8 cellular contexts compared by ENCODE assay signal in the genomic region with DNA sequence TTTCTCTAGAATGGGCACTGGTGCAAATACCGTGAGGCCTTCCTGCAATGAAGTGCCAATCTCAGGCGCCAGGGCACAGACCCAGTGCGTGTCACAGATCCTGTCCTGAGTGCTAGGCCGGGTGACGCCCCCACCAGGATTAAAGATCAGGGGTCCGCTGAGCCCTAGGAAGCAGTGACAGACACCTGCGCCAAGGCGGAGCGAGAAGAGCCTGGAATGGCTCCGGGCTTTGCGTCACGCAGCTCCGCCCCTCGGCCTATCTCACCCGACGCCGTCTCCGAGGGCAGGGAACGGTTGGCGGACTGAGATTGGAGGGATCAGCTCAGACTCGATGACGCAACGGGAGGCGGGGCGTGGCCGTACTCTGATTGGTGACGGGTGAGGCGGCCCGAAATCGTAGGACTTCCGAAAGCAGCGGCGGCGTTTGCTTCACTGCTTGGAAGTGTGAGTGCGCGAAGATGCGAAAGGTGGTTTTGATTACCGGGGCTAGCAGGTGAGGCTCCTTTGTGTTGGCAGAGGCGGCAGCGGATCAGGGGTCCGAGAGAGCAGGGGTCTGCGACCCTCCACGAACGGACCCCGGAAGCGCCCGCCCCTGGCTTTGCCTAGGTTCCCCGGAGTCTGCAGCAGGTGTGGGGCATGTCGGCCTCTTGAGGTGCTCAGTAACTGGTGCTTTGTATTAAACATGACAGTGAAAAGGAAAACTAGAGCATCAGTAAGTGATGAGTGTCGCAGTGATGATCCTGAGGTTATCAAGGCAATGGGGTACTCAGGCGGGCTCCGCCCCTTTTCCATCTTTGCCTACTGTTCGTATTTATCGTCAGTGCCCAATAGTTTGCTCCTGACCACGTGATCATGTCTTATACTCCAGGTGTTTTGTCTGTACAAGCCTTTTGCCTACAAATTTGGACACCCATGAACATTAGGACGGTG.
A peak's percentile ranks its signal among the peaks of the same experiment; 100 is the strongest.
DNase-seq lines count a peak whose midpoint lies in the region; ATAC-seq, FAIRE-seq and TF ChIP-seq lines count a peak whose summit lies in the region.
"Not testable (repeated sequence)": the region's sequence is repeated elsewhere in the genome, so short reads cannot be mapped to it uniquely, and the experiment has no call there.

No MANE protein-coding gene starts in this region.

- in situ Hi-C loops in GM18951 (cut with MboI; ENCODE audit: low sequenced_read_pairs, unreplicated experiment), result not testable (repeated sequence)

- peak overlapping the region; percentile 64 for H3K4me3 ChIP-seq in AG04449 (ENCODE audit: low read depth, low read length)
- H3K4me3 ChIP-seq in bronchial epithelial cell (ENCODE audit: low read depth, low read length), result peak overlapping the region; percentile 37
- H3K4me3 ChIP-seq in small intestine (ENCODE audit: low read depth in 1 of 2, low read length in 2 of 2), result peak overlapping the region; percentile 35 to 41

- POLR2A ChIA-PET in AG04449 (lab: Yijun Ruan, JAX), result not testable (repeated sequence)

- not testable (repeated sequence) for H3K4me1 ChIP-seq in small intestine (ENCODE audit: control insufficient read depth in 2 of 2, insufficient read depth in 1 of 2, low read depth in 1 of 2, low read length in 1 of 2)

- H3K36me3 ChIP-seq in bronchial epithelial cell (ENCODE audit: control insufficient read depth, insufficient read depth, low read length); small intestine (ENCODE audit: control insufficient read depth in 2 of 2, insufficient read depth in 2 of 2, low read length in 2 of 2): not testable (repeated sequence)

- ATAC-seq in HG03135 (IDR thresholded peaks at IDR 0.05; ENCODE audit: unreplicated experiment), result peak; percentile 100

- H3K27me3 ChIP-seq in bronchial epithelial cell (ENCODE audit: control insufficient read depth, insufficient read depth, low read length); small intestine (ENCODE audit: control insufficient read depth in 2 of 2, insufficient read depth in 2 of 2, low read length in 2 of 2): not testable (repeated sequence)

- not testable (repeated sequence) for FAIRE-seq in bronchial epithelial cell (lab: Jason Lieb, UNC); small intestine (lab: Jason Lieb, UNC)

- peak overlapping the region; percentile 58 to 92 for H3K27ac ChIP-seq in small intestine (ENCODE audit: low read depth in 1 of 2, low read length in 1 of 2)

- not testable (repeated sequence) for H3K9me3 ChIP-seq in small intestine (ENCODE audit: control insufficient read depth, low read depth)

- CTCF ChIA-PET in AG04449 (lab: Yijun Ruan, JAX), result not testable (repeated sequence)

- TF ChIP-seq CTCF in AG04449 (IDR thresholded peaks at IDR 0.05; ENCODE audit: insufficient read depth, low read length, missing control alignments); bronchial epithelial cell (IDR thresholded peaks at IDR 0.05; ENCODE audit: insufficient read depth, low read length, severe bottlenecking): not testable (repeated sequence)

- DNase-seq in AG04449 (ENCODE audit: low read depth, low spot score), result not testable (repeated sequence)
- DNase-seq in NCI-H2196 treated with DMSO at 0.1 percent for 48 hours (lab: John Stamatoyannopoulos, UW; ENCODE audit: unreplicated experiment), result peak; percentile 12
- peak; percentile 27 to 56 (median 43) for DNase-seq in activated CD4-positive, CD25-positive, alpha-beta regulatory T cell (lab: John Stamatoyannopoulos, UW)
- peak; percentile 43 for DNase-seq in bronchial epithelial cell (ENCODE audit: low read depth)
- DNase-seq in islet precursor cell, result peak; percentile 74
- peak; percentile 78 for DNase-seq in small intestine

- TF ChIP-seq POLR2A in GM18951 (IDR thresholded peaks at IDR 0.05; ENCODE audit: extremely low read depth, insufficient read depth, insufficient read length), result peak; percentile 48

- WGBS in small intestine, 3 donors, result 4 to 7% (median 5%) methylated on average over 31 to 49 of the region's 56 CpGs
